Comparison of ENCODE assay signal across 35 cellular contexts in the genomic region with DNA sequence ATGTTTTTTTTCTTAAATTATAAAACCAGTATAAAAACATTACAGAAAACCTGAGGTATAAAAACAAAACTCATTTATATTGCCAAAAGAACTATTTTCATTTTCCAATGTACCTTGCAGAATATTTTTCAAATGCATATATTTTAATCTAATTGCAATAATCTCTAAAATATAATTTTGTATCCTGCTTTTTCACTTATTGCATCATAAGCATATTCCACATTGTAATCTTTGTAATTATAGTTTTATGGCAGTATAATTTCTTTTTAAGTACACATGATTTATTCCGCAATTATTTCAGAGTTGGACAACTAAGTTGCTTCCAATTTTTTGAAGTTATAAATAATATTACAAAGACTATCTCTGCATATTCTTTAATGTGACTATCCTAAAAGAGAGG. TPM values are rescaled to one million over a fixed set of nuclear protein-coding genes. Genes with fewer than 3 reads are reported as not detected.
"Had no signal": no experiment of that assay in that cellular context is flagged by ENCODE, and none has a peak within 500 bp of the region (broad histone marks: within the 10 kb centered on the region; RNA-seq: fewer than 3 reads in every experiment).

No MANE protein-coding gene starts in this region.

- H3K9me3 Mint-ChIP-seq: activated CD4-positive, alpha-beta memory T cell treated with anti-CD3 and anti-CD28 coated beads, Interleukin-2, amount 10 ng/mL, durations not matched to agents 7 days and 5 days; activated CD4-positive, alpha-beta T cell treated with anti-CD3 and anti-CD28 coated beads, Interleukin-2, amount 10 ng/mL, durations not matched to agents 24 days and 14 days; T-helper 2 cell treated with Interferon-gamma antibody and Interleukin-4, amounts not matched to agents 5 μg/mL and 100 μg/mL, for 36 hours had no signal

- H3K36me3 ChIP-seq: adrenal gland, brain microvascular endothelial cell, breast epithelium had no signal

- H3K4me1 Mint-ChIP-seq: activated B cell treated with CpG ODN at 0.5 μM for 24 hours; activated CD4-positive, alpha-beta memory T cell treated with anti-CD3 and anti-CD28 coated beads, Interleukin-2, amount 10 ng/mL, durations not matched to agents 7 days and 5 days; activated CD4-positive, alpha-beta T cell treated with anti-CD3 and anti-CD28 coated beads, Interleukin-2, amount 10 ng/mL, durations not matched to agents 24 days and 14 days; activated CD8-positive, alpha-beta memory T cell treated with anti-CD3 and anti-CD28 coated beads, Interleukin-2, amount 10 ng/mL, durations not matched to agents 7 days and 5 days; activated naive CD8-positive, alpha-beta T cell treated with anti-CD3 and anti-CD28 coated beads for 36 hours had no signal

- H3K27ac ChIP-seq: adrenal gland, body of pancreas, brain microvascular endothelial cell, breast epithelium, VCaP had no signal

- DNase-seq: activated B cell treated with CpG ODN at 0.5 μM for 24 hours; activated CD4-positive, alpha-beta memory T cell treated with anti-CD3 and anti-CD28 coated beads, Interleukin-2, amount 10 ng/mL, durations not matched to agents 7 days and 5 days; activated CD4-positive, alpha-beta T cell treated with anti-CD3 and anti-CD28 coated beads for 4 hours; activated CD4-positive, alpha-beta T cell treated with anti-CD3 and anti-CD28 coated beads, Interleukin-2, amount 10 ng/mL, durations not matched to agents 24 days and 14 days; activated CD4-positive, alpha-beta T cell treated with anti-CD3 and anti-CD28 coated beads, Interleukin-2, amount 50 U/mL, for 1 hour; activated CD4-positive, alpha-beta T cell treated with anti-CD3 and anti-CD28 coated beads, Interleukin-2, amount 50 U/mL, for 48 hours; activated CD4-positive, CD25-positive, alpha-beta regulatory T cell treated with anti-CD3 and anti-CD28 coated beads, Interleukin-2, amount 50 U/mL, for 72 hours; activated CD8-positive, alpha-beta memory T cell treated with anti-CD3 and anti-CD28 coated beads for 24 hours; activated CD8-positive, alpha-beta memory T cell treated with anti-CD3 and anti-CD28 coated beads, Interleukin-2, amount 10 ng/mL, durations not matched to agents 7 days and 5 days; activated CD8-positive, alpha-beta memory T cell treated with anti-CD3 and anti-CD28 coated beads, Interleukin-2, amount 50 U/mL, for 48 hours; activated CD8-positive, alpha-beta T cell treated with anti-CD3 and anti-CD28 coated beads, Interleukin-2, amount 10 ng/mL, durations not matched to agents 7 days and 5 days; activated effector memory CD4-positive, alpha-beta T cell treated with anti-CD3 and anti-CD28 coated beads, Interleukin-2, amount 50 U/mL, for 16 hours; activated gamma-delta T cell treated with Interleukin-2 at 50 U/mL for 16 hours; activated naive CD4-positive, alpha-beta T cell; activated naive CD4-positive, alpha-beta T cell treated with anti-CD3 and anti-CD28 coated beads for 36 hours; activated naive CD4-positive, alpha-beta T cell treated with anti-CD3 and anti-CD28 coated beads, Interleukin-2, amount 50 U/mL, for 16 hours; activated naive CD8-positive, alpha-beta T cell treated with anti-CD3 and anti-CD28 coated beads for 36 hours; activated T-cell treated with anti-CD3 and anti-CD28 coated beads, Interleukin-2, amount 50 U/mL, for 24 hours; activated T-cell treated with anti-CD3 and anti-CD28 coated beads, Interleukin-2, amount 50 U/mL, for 48 hours; adrenal gland; amniotic stem cell; aorta; body of pancreas; brain microvascular endothelial cell; central memory CD4-positive, alpha-beta T cell; T-helper 1 cell; T-helper 2 cell; T-helper 9 cell had no signal

- H3K4me3 ChIP-seq: adrenal gland, body of pancreas, breast epithelium had no signal

- H3K4me3 Mint-ChIP-seq: activated B cell treated with CpG ODN at 0.5 μM for 24 hours; activated CD4-positive, alpha-beta memory T cell treated with anti-CD3 and anti-CD28 coated beads, Interleukin-2, amount 10 ng/mL, durations not matched to agents 7 days and 5 days; activated CD4-positive, alpha-beta T cell treated with anti-CD3 and anti-CD28 coated beads, Interleukin-2, amount 10 ng/mL, durations not matched to agents 24 days and 14 days; activated CD8-positive, alpha-beta memory T cell treated with anti-CD3 and anti-CD28 coated beads, Interleukin-2, amount 10 ng/mL, durations not matched to agents 7 days and 5 days; activated CD8-positive, alpha-beta T cell treated with anti-CD3 and anti-CD28 coated beads, Interleukin-2, amount 10 ng/mL, durations not matched to agents 7 days and 5 days; activated naive CD4-positive, alpha-beta T cell treated with anti-CD3 and anti-CD28 coated beads for 36 hours; activated naive CD8-positive, alpha-beta T cell treated with anti-CD3 and anti-CD28 coated beads for 36 hours; activated T-cell treated with anti-CD3 and anti-CD28 coated beads, Interleukin-2, amount 50 U/mL, for 24 hours; T-helper 1 cell treated with Interleukin-12 subunit alpha and Interleukin-12 subunit beta and Interleukin-4 antibody, amounts not matched to agents 30 μg/mL and 1 μg/mL, for 36 hours; T-helper 2 cell treated with Interferon-gamma antibody and Interleukin-4, amounts not matched to agents 5 μg/mL and 100 μg/mL, for 36 hours had no signal

- H3K9me3 ChIP-seq: adrenal gland, breast epithelium had no signal

- H3K4me1 ChIP-seq: adrenal gland, body of pancreas, breast epithelium had no signal

- H3K36me3 Mint-ChIP-seq: activated CD8-positive, alpha-beta memory T cell treated with anti-CD3 and anti-CD28 coated beads, Interleukin-2, amount 10 ng/mL, durations not matched to agents 7 days and 5 days; activated naive CD8-positive, alpha-beta T cell treated with anti-CD3 and anti-CD28 coated beads for 36 hours had no signal

- ATAC-seq: activated CD8-positive, alpha-beta memory T cell treated with anti-CD3 and anti-CD28 coated beads, Interleukin-2, amount 10 ng/mL, durations not matched to agents 7 days and 5 days; activated CD8-positive, alpha-beta T cell treated with anti-CD3 and anti-CD28 coated beads, Interleukin-2, amount 10 ng/mL, durations not matched to agents 7 days and 5 days; activated naive CD4-positive, alpha-beta T cell treated with anti-CD3 and anti-CD28 coated beads, Interleukin-2, amount 50 U/mL, for 72 hours; body of pancreas had no signal

- H3K27ac Mint-ChIP-seq: activated B cell treated with CpG ODN at 0.5 μM for 24 hours; activated CD4-positive, alpha-beta memory T cell treated with anti-CD3 and anti-CD28 coated beads, Interleukin-2, amount 10 ng/mL, durations not matched to agents 7 days and 5 days; activated CD4-positive, alpha-beta T cell treated with anti-CD3 and anti-CD28 coated beads, Interleukin-2, amount 10 ng/mL, durations not matched to agents 24 days and 14 days; activated CD8-positive, alpha-beta memory T cell treated with anti-CD3 and anti-CD28 coated beads, Interleukin-2, amount 10 ng/mL, durations not matched to agents 7 days and 5 days; activated CD8-positive, alpha-beta T cell treated with anti-CD3 and anti-CD28 coated beads, Interleukin-2, amount 10 ng/mL, durations not matched to agents 7 days and 5 days; activated naive CD4-positive, alpha-beta T cell treated with anti-CD3 and anti-CD28 coated beads for 36 hours; activated naive CD4-positive, alpha-beta T cell treated with anti-CD3 and anti-CD28 coated beads, Interleukin-2, amount 50 U/mL, for 72 hours; activated naive CD8-positive, alpha-beta T cell treated with anti-CD3 and anti-CD28 coated beads for 36 hours; activated T-cell treated with anti-CD3 and anti-CD28 coated beads, Interleukin-2, amount 50 U/mL, for 24 hours; T-helper 1 cell treated with Interleukin-12 subunit alpha and Interleukin-12 subunit beta and Interleukin-4 antibody, amounts not matched to agents 30 μg/mL and 1 μg/mL, for 36 hours; T-helper 2 cell treated with Interferon-gamma antibody and Interleukin-4, amounts not matched to agents 5 μg/mL and 100 μg/mL, for 36 hours had no signal

- H3K27me3 Mint-ChIP-seq: activated B cell treated with CpG ODN at 0.5 μM for 24 hours had no signal

- FAIRE-seq: astrocyte, TTC549 had no signal

- H3K27me3 ChIP-seq: adrenal gland, body of pancreas, brain microvascular endothelial cell, breast epithelium had no signal

RNA-seq across cellular contexts. Expression of gene SGCE, which starts 43.7 kb away (rescaled TPM):
- total RNA-seq: activated CD4-positive, alpha-beta T cell treated with anti-CD3 and anti-CD28 coated beads, Interleukin-2, amount 10 ng/mL, durations not matched to agents 24 days and 14 days; activated CD8-positive, alpha-beta T cell treated with anti-CD3 and anti-CD28 coated beads, Interleukin-2, amount 10 ng/mL, durations not matched to agents 7 days and 5 days had no signal
